In the genomic region with DNA sequence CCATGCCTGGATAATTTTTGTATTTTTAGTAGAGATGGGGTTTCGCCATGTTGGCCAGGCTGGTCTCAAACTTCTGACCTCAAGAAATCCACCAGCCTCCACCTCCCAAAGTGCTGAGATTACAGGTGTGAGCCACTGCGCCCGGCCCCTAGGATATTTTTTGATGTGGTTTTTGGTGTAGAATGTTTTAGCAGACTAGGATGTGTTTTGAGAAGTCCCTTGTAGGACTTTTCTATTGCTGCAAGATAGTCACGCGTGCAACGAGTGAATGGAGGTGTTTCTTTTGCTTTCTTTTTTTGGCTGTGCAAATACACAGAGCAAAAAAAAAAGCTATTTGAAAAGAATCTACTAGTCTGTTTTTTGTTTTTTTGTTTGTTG, we compare ENCODE assay signal across 20 cellular contexts.
"Had no signal": no experiment of that assay in that cellular context is flagged by ENCODE, and none has a peak within 500 bp of the region (broad histone marks: within the 10 kb centered on the region; RNA-seq: fewer than 3 reads in every experiment).

No MANE protein-coding gene starts in this region.

- H3K36me3 Mint-ChIP-seq: naive B cell; stimulated activated memory B cell treated with anti-CD40 and anti-IgM and Interleukin-4, amounts not matched to agents 10 μg/mL and 1 μg/mL and 100 μg/mL, for 72 hours had no signal

- H3K27ac ChIP-seq: coronary artery, left lung, pancreas, sigmoid colon, tibial artery, uterus, WERI-Rb-1 had no signal

- H3K9me3 ChIP-seq: left lung, pancreas, sigmoid colon, SK-N-SH, tibial artery, uterus had no signal

- H3K27me3 Mint-ChIP-seq: activated T-cell treated with anti-CD3 and anti-CD28 coated beads, Interleukin-2, amount 50 U/mL, for 24 hours; stimulated activated memory B cell treated with anti-CD40 and anti-IgM and Interleukin-4, amounts not matched to agents 10 μg/mL and 1 μg/mL and 100 μg/mL, for 72 hours had no signal

- DNase-seq: activated CD4-positive, alpha-beta T cell treated with anti-CD3 and anti-CD28 coated beads for 48 hours; activated T-cell treated with anti-CD3 and anti-CD28 coated beads, Interleukin-2, amount 50 U/mL, for 24 hours; amniotic stem cell; effector CD4-positive, alpha-beta T cell; foreskin fibroblast; hippocampal formation; kidney; left lung; mammary epithelial cell; naive B cell; pancreas; sigmoid colon; SK-N-SH; stimulated activated CD4-positive, alpha-beta T cell treated with anti-CD3 and anti-CD28 coated beads, Interleukin-12 subunit alpha, Interleukin-12 subunit beta, amount 100 ng/mL, for 4 hours; stimulated activated CD4-positive, alpha-beta T cell treated with anti-CD3 and anti-CD28 coated beads, Interleukin-2, amount 100 ng/mL, for 24 hours; uterus; WERI-Rb-1 had no signal

- H3K36me3 ChIP-seq: left lung, pancreas, sigmoid colon, tibial artery, uterus, WERI-Rb-1 had no signal

- H3K9me3 Mint-ChIP-seq: activated T-cell treated with anti-CD3 and anti-CD28 coated beads, Interleukin-2, amount 50 U/mL, for 24 hours; stimulated activated memory B cell treated with anti-CD40 and anti-IgM and Interleukin-4, amounts not matched to agents 10 μg/mL and 1 μg/mL and 100 μg/mL, for 72 hours had no signal

- H3K27me3 ChIP-seq: left lung, pancreas, sigmoid colon, tibial artery, uterus had no signal

- H3K4me1 ChIP-seq: uterus had no signal

- H3K4me3 Mint-ChIP-seq: activated T-cell treated with anti-CD3 and anti-CD28 coated beads, Interleukin-2, amount 50 U/mL, for 24 hours; naive B cell; stimulated activated memory B cell treated with anti-CD40 and anti-IgM and Interleukin-4, amounts not matched to agents 10 μg/mL and 1 μg/mL and 100 μg/mL, for 72 hours had no signal

- H3K4me3 ChIP-seq: coronary artery, left lung, pancreas, sigmoid colon, tibial artery, uterus had no signal

- ATAC-seq: left lung; pancreas; stimulated activated memory B cell treated with anti-CD40 and anti-IgM and Interleukin-4, amounts not matched to agents 10 μg/mL and 1 μg/mL and 100 μg/mL, for 72 hours had no signal
